Comparison of ENCODE assay signal across 25 cellular contexts in genomic region chr5:146331257-146331822, GRCh38. TPM values are rescaled to one million over a fixed set of nuclear protein-coding genes. Genes with fewer than 3 reads are reported as not detected.
"Had no signal": no experiment of that assay in that cellular context is flagged by ENCODE, and none has a peak within 500 bp of the region (broad histone marks: within the 10 kb centered on the region; RNA-seq: fewer than 3 reads in every experiment).

No MANE protein-coding gene starts in this region.

- H3K27ac ChIP-seq: coronary artery, epithelial cell of prostate, gastroesophageal sphincter, heart right ventricle, left ventricle myocardium inferior, ovary, prostate gland, right atrium auricular region, thoracic aorta, vagina had no signal

- ATAC-seq: activated T-cell treated with anti-CD3 and anti-CD28 coated beads, Interleukin-2, amount 50 U/mL, for 72 hours; gastroesophageal sphincter; heart right ventricle; naive thymus-derived CD8-positive, alpha-beta T cell had no signal

- H3K4me3 ChIP-seq: coronary artery, gastroesophageal sphincter, heart right ventricle, left ventricle myocardium inferior, ovary, prostate gland, right atrium auricular region, thoracic aorta, vagina had no signal

- H3K4me1 ChIP-seq: gastroesophageal sphincter, heart right ventricle, left ventricle myocardium inferior, prostate gland, right atrium auricular region, vagina had no signal

- H3K9me3 ChIP-seq: gastroesophageal sphincter, left ventricle myocardium inferior, ovary, prostate gland, right atrium auricular region, thoracic aorta, vagina had no signal

- H3K36me3 ChIP-seq: gastroesophageal sphincter, heart right ventricle, left ventricle myocardium inferior, ovary, prostate gland, right atrium auricular region, thoracic aorta, vagina had no signal

- DNase-seq: activated B cell treated with CpG ODN at 0.5 μM for 24 hours; activated CD4-positive, alpha-beta memory T cell treated with anti-CD3 and anti-CD28 coated beads for 36 hours; activated CD4-positive, alpha-beta T cell treated with anti-CD3 and anti-CD28 coated beads for 4 hours; activated effector memory CD4-positive, alpha-beta T cell treated with Interleukin-2 at 50 U/mL for 16 hours; activated naive CD4-positive, alpha-beta T cell treated with anti-CD3 and anti-CD28 coated beads for 36 hours; activated naive CD8-positive, alpha-beta T cell treated with anti-CD3 and anti-CD28 coated beads, Interleukin-2, amount 10 ng/mL, durations not matched to agents 7 days and 5 days; activated T-cell treated with anti-CD3 and anti-CD28 coated beads, Interleukin-2, amount 50 U/mL, for 72 hours; amniotic stem cell; cerebellar nuclear complex; heart right ventricle; kidney glomerular epithelial cell; left ventricle myocardium inferior; naive thymus-derived CD8-positive, alpha-beta T cell; ovary; stimulated activated CD4-positive, alpha-beta T cell treated with anti-CD3 and anti-CD28 coated beads, Interleukin-4, amount 100 ng/mL, for 24 hours; stimulated activated naive CD4-positive, alpha-beta T cell treated with Interleukin-2 at 50 U/mL for 16 hours; T-helper 9 cell had no signal

- H3K27me3 ChIP-seq: ovary, vagina had no signal

RNA-seq across cellular contexts. Expression of gene POU4F3, which starts 7.3 kb away (rescaled TPM):
- total RNA-seq: activated B cell treated with CpG ODN at 0.5 μM for 24 hours; activated CD4-positive, alpha-beta memory T cell treated with anti-CD3 and anti-CD28 coated beads for 36 hours; activated naive CD4-positive, alpha-beta T cell treated with anti-CD3 and anti-CD28 coated beads for 36 hours; activated T-cell treated with anti-CD3 and anti-CD28 coated beads, Interleukin-2, amount 50 U/mL, for 72 hours; bronchial epithelial cell; gastroesophageal sphincter; left ventricle myocardium inferior; prostate gland; right atrium auricular region; thoracic aorta; vagina had no signal
